13 cellular contexts compared by ENCODE assay signal in the genomic region with DNA sequence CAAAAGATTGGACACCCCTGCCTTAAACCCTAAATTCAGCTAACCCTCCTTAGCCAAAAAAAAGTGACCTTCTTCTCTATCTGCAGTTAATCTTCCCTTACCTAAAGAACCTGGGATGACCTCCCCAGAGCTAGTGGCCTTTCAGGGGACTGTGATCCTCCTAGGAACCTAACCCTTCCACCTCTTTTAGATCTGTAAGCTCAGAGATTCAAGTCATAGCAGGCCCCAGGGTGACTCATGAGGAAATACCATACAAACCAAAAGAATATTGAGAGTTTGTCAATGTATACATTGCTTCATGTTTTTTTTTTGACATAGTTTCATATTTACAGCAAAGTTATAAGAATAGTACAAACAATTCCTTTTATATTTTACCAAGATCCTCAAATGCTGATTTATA. TPM values are rescaled to one million over a fixed set of nuclear protein-coding genes. Genes with fewer than 3 reads are reported as not detected.
A peak's percentile ranks its signal among the peaks of the same experiment; 100 is the strongest.
DNase-seq lines count a peak whose midpoint lies in the region; ATAC-seq and TF ChIP-seq lines count a peak whose summit lies in the region.
"Had no signal": no experiment of that assay in that cellular context is flagged by ENCODE, and none has a peak within 500 bp of the region (broad histone marks: within the 10 kb centered on the region; RNA-seq: fewer than 3 reads in every experiment).

No MANE protein-coding gene starts in this region.

- H3K36me3 ChIP-seq in RWPE2 (ENCODE audit: low read depth) = no peaks in the 10 kb centered on the region

- H3K4me1 ChIP-seq in RWPE2 (ENCODE audit: insufficient read depth, poor library complexity, severe bottlenecking) = peaks cover 31% of the 10 kb centered on the region

- H3K27me3 ChIP-seq in RWPE2 (ENCODE audit: insufficient read depth, poor library complexity, severe bottlenecking) = no peaks in the 10 kb centered on the region

- H3K36me3 Mint-ChIP-seq in type B pancreatic cell = no peaks in the 10 kb centered on the region

- peak; percentile 33 for DNase-seq in stimulated activated CD4-positive, alpha-beta T cell treated with anti-CD3 and anti-CD28 coated beads, Interleukin-1b, Interleukin-23, amount 100 ng/mL, for 48 hours
- DNase-seq in stimulated activated CD4-positive, alpha-beta T cell treated with anti-CD3 and anti-CD28 coated beads, Interleukin-2, amount 100 ng/mL, for 48 hours = no peak
- DNase-seq in RWPE2 (ENCODE audit: low spot score) = no peak
- DNase-seq in erythroblast (lab: John Stamatoyannopoulos, UW) = peak; percentile 60 to 61
- no peak for DNase-seq in type B pancreatic cell (ENCODE audit: extremely low spot score, unreplicated experiment)
- no peak for DNase-seq in NCI-H748 treated with DMSO at 0.1 percent for 48 hours (lab: John Stamatoyannopoulos, UW)
- DNase-seq: activated CD4-positive, alpha-beta T cell treated with anti-CD3 and anti-CD28 coated beads, Interleukin-2, amount 10 ng/mL, durations not matched to agents 7 days and 5 days; CD8-positive, alpha-beta memory T cell; left cardiac atrium had no signal

- no peaks in the 10 kb centered on the region for H3K9me3 Mint-ChIP-seq in type B pancreatic cell
- H3K9me3 Mint-ChIP-seq: activated CD4-positive, alpha-beta T cell treated with anti-CD3 and anti-CD28 coated beads, Interleukin-2, amount 10 ng/mL, durations not matched to agents 7 days and 5 days; CD8-positive, alpha-beta memory T cell had no signal

- ATAC-seq in RWPE2 (ENCODE audit: low read depth) (peak; percentile 93), HG02642 (IDR thresholded peaks at IDR 0.05; ENCODE audit: poor library complexity, unreplicated experiment) (no peak), GM18505 (IDR thresholded peaks at IDR 0.05; ENCODE audit: unreplicated experiment) (no peak)
- ATAC-seq: left cardiac atrium had no signal

- no peak overlapping the region for H3K4me3 Mint-ChIP-seq in type B pancreatic cell
- H3K4me3 Mint-ChIP-seq: activated CD4-positive, alpha-beta T cell treated with anti-CD3 and anti-CD28 coated beads, Interleukin-2, amount 10 ng/mL, durations not matched to agents 7 days and 5 days; CD8-positive, alpha-beta memory T cell had no signal

- peaks cover 2% of the 10 kb centered on the region for H3K27me3 Mint-ChIP-seq in type B pancreatic cell
- H3K27me3 Mint-ChIP-seq: activated CD4-positive, alpha-beta T cell treated with anti-CD3 and anti-CD28 coated beads, Interleukin-2, amount 10 ng/mL, durations not matched to agents 7 days and 5 days; CD8-positive, alpha-beta memory T cell had no signal

- H3K4me1 Mint-ChIP-seq in type B pancreatic cell (ENCODE audit: unreplicated experiment) = peaks cover 4% of the 10 kb centered on the region

- no peak for TF ChIP-seq POLR2A in erythroblast (IDR thresholded peaks at IDR 0.05; ENCODE audit: low read length)
- no peak for TF ChIP-seq POLR2A in GM18505 (IDR thresholded peaks at IDR 0.05; ENCODE audit: borderline replicate concordance, extremely low read depth, insufficient read depth, insufficient read length)

- no peaks in the 10 kb centered on the region for H3K9me3 ChIP-seq in RWPE2 (ENCODE audit: severe bottlenecking)

- H3K27ac ChIP-seq in RWPE2 (ENCODE audit: poor library complexity, severe bottlenecking) = peak overlapping the region; percentile 94

- H3K27ac Mint-ChIP-seq in type B pancreatic cell = peak overlapping the region; percentile 85
- H3K27ac Mint-ChIP-seq: activated CD4-positive, alpha-beta T cell treated with anti-CD3 and anti-CD28 coated beads, Interleukin-2, amount 10 ng/mL, durations not matched to agents 7 days and 5 days; progenitor cell of endocrine pancreas had no signal

- TF ChIP-seq CTCF in RWPE2 (IDR thresholded peaks at IDR 0.05; ENCODE audit: poor library complexity, severe bottlenecking) (no peak), type B pancreatic cell (conservative IDR thresholded peaks at IDR 0.05) (no peak)

- no peak overlapping the region for H3K4me3 ChIP-seq in RWPE2 (ENCODE audit: severe bottlenecking)

RNA-seq across cellular contexts. Expression of a gene that starts 38.3 kb away (rescaled TPM):
- total RNA-seq in type B pancreatic cell (ENCODE audit: low replicate concordance) = not detected in 2 replicates
- total RNA-seq: cerebellum, left cardiac atrium, progenitor cell of endocrine pancreas had no signal

RNA-seq across cellular contexts. Expression of a gene that starts 54.4 kb away (rescaled TPM):
- total RNA-seq in type B pancreatic cell (ENCODE audit: low replicate concordance) = 146 and 183 TPM in 2 replicates

Comparison
In these comparisons a context has a peak if more than half of its experiments do, and no peak if none do; other contexts are left out.
1. DNase-seq: peak in stimulated activated CD4-positive, alpha-beta T cell treated with anti-CD3 and anti-CD28 coated beads, Interleukin-1b, Interleukin-23, amount 100 ng/mL, for 48 hours (single experiment) and erythroblast (2 of 2); none in stimulated activated CD4-positive, alpha-beta T cell treated with anti-CD3 and anti-CD28 coated beads, Interleukin-2, amount 100 ng/mL, for 48 hours (0 of 2), RWPE2 (single experiment), type B pancreatic cell (single experiment) and NCI-H748 treated with DMSO at 0.1 percent for 48 hours (single experiment).